16 cellular contexts compared by ENCODE assay signal in the genomic region with DNA sequence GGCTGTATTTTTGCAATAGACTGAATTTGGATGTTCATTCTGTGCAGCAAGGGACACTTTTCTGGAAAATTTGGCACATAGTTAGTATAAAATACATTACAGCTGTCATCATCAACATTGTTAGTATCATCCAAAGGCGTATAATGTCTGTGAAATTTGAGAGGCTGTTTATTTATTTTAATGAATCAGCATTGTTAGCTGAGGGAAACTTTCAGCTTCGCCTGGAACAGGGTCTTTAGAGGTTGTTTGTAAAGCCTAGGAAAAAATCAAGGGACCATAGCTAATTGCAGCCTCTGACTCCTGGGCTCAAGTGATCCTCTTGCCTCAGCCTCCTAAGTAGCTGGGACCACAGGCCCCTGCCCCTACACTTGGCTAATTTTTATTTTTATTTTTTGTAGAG.
DNase-seq lines count a peak whose midpoint lies in the region; ATAC-seq and TF ChIP-seq lines count a peak whose summit lies in the region.
"Had no signal": no experiment of that assay in that cellular context is flagged by ENCODE, and none has a peak within 500 bp of the region (broad histone marks: within the 10 kb centered on the region; RNA-seq: fewer than 3 reads in every experiment).

No MANE protein-coding gene starts in this region.

- H3K27me3 ChIP-seq in BJ (ENCODE audit: control insufficient read depth, insufficient read depth, low read length) (no peaks in the 10 kb centered on the region), GM23248 (replicated peaks; ENCODE audit: insufficient read depth) (peaks cover 4% of the 10 kb centered on the region; the same call in 1 of the 2 replicates)
- H3K27me3 ChIP-seq: foreskin keratinocyte had no signal

- POLR2A ChIA-PET in BJ (lab: Charles Lee) = interaction anchor here (0.6 kb wide), 1 partner anchor 10 kb away, joined by 3 read pairs; no protein-coding TSS in a partner anchor

- no peaks in the 10 kb centered on the region for H3K9me3 ChIP-seq in GM23248 (ENCODE audit: low read depth)

- no peaks in the 10 kb centered on the region for H3F3A ChIP-seq in GM23248 (ENCODE audit: insufficient read depth)

- no peak overlapping the region for H3K9ac ChIP-seq in GM23248

- no peak overlapping the region for H3K4me2 ChIP-seq in GM23248 (ENCODE audit: unreplicated experiment)

- H3K27ac ChIP-seq in GM23248 = no peak overlapping the region
- H3K27ac ChIP-seq: foreskin keratinocyte had no signal

- intact Hi-C loops in left cardiac atrium (cut with DNase I) = no loop called here

- WGBS in GM23248 (ENCODE audit: low coverage in 1 of 2, low lambda C conversion rate in 2 of 2, missing lambda C conversion rate in 2 of 2), 2 experiments = 24 to 29% methylated on average over 2 of the region's 2 CpGs

- H4K20me1 ChIP-seq in GM23248 (ENCODE audit: insufficient read depth) = no peaks in the 10 kb centered on the region

- no peaks in the 10 kb centered on the region for H3K4me1 ChIP-seq in GM23248 (ENCODE audit: insufficient read depth)

- in situ Hi-C loops in GM23248 (cut with MboI) = no loop called here

- ATAC-seq in HG02870 (IDR thresholded peaks at IDR 0.05; ENCODE audit: unreplicated experiment) (no peak), left cardiac atrium (no peak)
- ATAC-seq: foreskin keratinocyte, natural killer cell had no signal

- H3K36me3 ChIP-seq in BJ (ENCODE audit: control insufficient read depth, insufficient read depth, low read length) (no peaks in the 10 kb centered on the region), GM23248 (ENCODE audit: low read depth) (no peaks in the 10 kb centered on the region)

- CTCF ChIA-PET in BJ (lab: Yijun Ruan, JAX) = interaction anchor here (0.6 to 1.4 kb wide), 3 partner anchors 16 to 174 kb away, joined by 3 to 4 read pairs (median 4); no protein-coding TSS in a partner anchor

- DNase-seq in BJ (ENCODE audit: low read depth) = peak; percentile 25
- peak; percentile 48 for DNase-seq in GM23248
- peak; percentile 54 for DNase-seq in RPMI7951 (ENCODE audit: low read depth)
- peak; percentile 48 for DNase-seq in fibroblast of villous mesenchyme (ENCODE audit: low read depth)
- no peak for DNase-seq in activated CD4-positive, alpha-beta T cell treated with anti-CD3 and anti-CD28 coated beads, Interleukin-2, amount 50 U/mL, for 48 hours
- DNase-seq in retina = no peak
- DNase-seq in left cardiac atrium = no peak
- DNase-seq: anterior cingulate cortex; CD8-positive, alpha-beta memory T cell; dermis blood vessel endothelial cell; foreskin keratinocyte; Karpas-422; natural killer cell; NCI-H2081; stimulated activated CD4-positive, alpha-beta T cell treated with anti-CD3 and anti-CD28 coated beads, Interleukin-2, amount 100 ng/mL, for 24 hours had no signal

- no peaks in the 10 kb centered on the region for H3K9me2 ChIP-seq in GM23248 (ENCODE audit: insufficient read depth)

- no peak overlapping the region for H3K4me3 ChIP-seq in BJ (ENCODE audit: low read depth, low read length)
- no peak overlapping the region for H3K4me3 ChIP-seq in GM23248
- no peak overlapping the region for H3K4me3 ChIP-seq in fibroblast of villous mesenchyme (ENCODE audit: low read depth, low read length)

- H2AFZ ChIP-seq in GM23248 = no peak overlapping the region

- no peak for TF ChIP-seq CTCF in BJ (IDR thresholded peaks at IDR 0.05; ENCODE audit: insufficient read depth, low read depth, low read length)
- no peak for TF ChIP-seq CTCF in fibroblast of villous mesenchyme (IDR thresholded peaks at IDR 0.05; ENCODE audit: insufficient read depth, low read depth, low read length)

- H3K79me2 ChIP-seq in GM23248 (ENCODE audit: insufficient read depth) = no peaks in the 10 kb centered on the region

Comparison
In these comparisons a context has a peak if more than half of its experiments do, and no peak if none do; other contexts are left out.
1. DNase-seq: peak in BJ (single experiment), GM23248 (single experiment), RPMI7951 (single experiment) and fibroblast of villous mesenchyme (single experiment); none in activated CD4-positive, alpha-beta T cell treated with anti-CD3 and anti-CD28 coated beads, Interleukin-2, amount 50 U/mL, for 48 hours (0 of 2), retina (single experiment) and left cardiac atrium (single experiment).